In the genomic region with DNA sequence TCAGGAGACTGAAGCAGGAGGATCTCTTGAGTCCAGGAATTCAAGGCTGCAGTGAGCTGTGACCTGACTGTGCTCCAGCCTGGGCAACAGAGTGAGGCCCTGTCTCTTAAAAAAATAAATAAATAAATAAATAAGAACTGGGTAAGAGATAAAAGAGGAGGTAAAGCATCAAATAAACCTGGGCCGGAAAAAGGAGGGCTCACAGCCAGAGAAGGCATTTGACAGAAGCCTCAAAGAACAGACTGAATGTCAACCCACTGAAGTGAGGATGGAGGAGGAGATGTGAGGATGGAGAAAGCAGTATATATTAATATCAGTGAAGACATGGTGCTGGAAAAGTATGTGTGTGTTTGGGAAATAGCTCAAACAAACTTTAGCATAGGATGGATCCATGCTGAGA, we compare ENCODE assay signal across 22 cellular contexts. TPM values are rescaled to one million over a fixed set of nuclear protein-coding genes. Genes with fewer than 3 reads are reported as not detected.
"Had no signal": no experiment of that assay in that cellular context is flagged by ENCODE, and none has a peak within 500 bp of the region (broad histone marks: within the 10 kb centered on the region; RNA-seq: fewer than 3 reads in every experiment).

No MANE protein-coding gene starts in this region.

- H3K27ac ChIP-seq: dorsolateral prefrontal cortex, heart left ventricle, right atrium auricular region, sigmoid colon, skin epidermis, suprapubic skin, thyroid gland had no signal

- H3K36me3 Mint-ChIP-seq: naive B cell, type B pancreatic cell had no signal

- H3K27ac Mint-ChIP-seq: naive B cell, type B pancreatic cell had no signal

- DNase-seq: cortex of kidney; dorsolateral prefrontal cortex; effector CD8-positive, alpha-beta T cell; heart left ventricle; hippocampal formation; left colon; left ventricle myocardium superior; mesendoderm; naive B cell; sigmoid colon; stimulated activated CD4-positive, alpha-beta T cell treated with anti-CD3 and anti-CD28 coated beads, Interleukin-2, amount 100 ng/mL, for 24 hours; stimulated activated CD4-positive, alpha-beta T cell treated with anti-CD3 and anti-CD28 coated beads, Interleukin-4, amount 100 ng/mL, for 4 hours; stimulated activated naive CD8-positive, alpha-beta T cell treated with anti-CD3 and anti-CD28 coated beads, Interleukin-15, Interleukin-2, amounts not matched to agents 100 U/mL and 50 U/mL, for 24 hours; thyroid gland had no signal

- H3K4me3 ChIP-seq: dorsolateral prefrontal cortex, heart left ventricle, lung, right atrium auricular region, sigmoid colon, skin epidermis, suprapubic skin, thyroid gland had no signal

- H3K27me3 ChIP-seq: right atrium auricular region, thyroid gland had no signal

- H3K36me3 ChIP-seq: heart left ventricle, right atrium auricular region, sigmoid colon, suprapubic skin, thyroid gland had no signal

- H3K9me3 ChIP-seq: heart left ventricle, right atrium auricular region, sigmoid colon, suprapubic skin, thyroid gland had no signal

- ATAC-seq: esophagus mucosa; heart left ventricle; left colon; left ventricle myocardium superior; stimulated activated naive CD8-positive, alpha-beta T cell treated with anti-CD3 and anti-CD28 coated beads, Interleukin-15, Interleukin-2, amounts not matched to agents 100 U/mL and 50 U/mL, for 24 hours had no signal

- H3K9me3 Mint-ChIP-seq: naive B cell, neural crest cell, type B pancreatic cell had no signal

RNA-seq across cellular contexts. Expression of gene NOG, which starts 6.1 kb away (rescaled TPM):
- total RNA-seq: esophagus mucosa, osteocyte had no signal
